In the genomic region with DNA sequence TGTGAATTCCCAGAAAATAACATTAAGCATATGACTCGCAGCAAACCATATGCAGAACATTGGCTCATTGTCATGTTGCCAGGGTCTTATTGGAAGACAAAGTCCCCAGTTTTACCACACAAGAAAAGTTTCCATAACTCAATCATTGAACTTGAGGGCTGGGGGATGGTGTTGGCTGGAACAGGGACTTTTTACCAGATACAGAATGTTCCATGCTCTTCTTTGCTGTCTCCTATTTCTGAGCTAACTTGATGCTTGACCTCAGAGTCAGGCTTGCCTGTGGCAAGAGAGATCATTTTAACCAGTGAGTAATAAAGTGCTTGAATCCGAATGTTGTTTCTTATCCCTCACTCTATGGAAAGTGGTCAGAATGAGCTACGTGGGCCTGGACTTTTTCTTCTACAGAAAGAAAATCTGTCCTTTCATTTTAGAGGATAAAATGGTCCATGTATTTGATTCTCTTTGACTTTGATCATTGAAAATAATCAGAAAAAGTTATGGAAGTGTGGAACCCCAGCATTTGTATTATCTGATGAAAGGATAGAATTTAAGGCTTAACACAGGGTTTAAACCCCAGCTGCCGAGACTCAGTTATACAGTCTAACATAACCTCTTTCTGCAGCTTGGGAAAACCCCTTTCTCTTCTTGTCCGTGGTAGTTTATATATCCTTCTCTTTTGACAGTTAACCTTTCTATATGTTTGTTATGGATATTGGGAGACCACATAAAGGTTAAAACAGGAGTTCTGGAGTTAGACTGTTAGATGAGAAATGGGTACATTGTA, we compare ENCODE assay signal across 1 cellular context.
TF ChIP-seq lines count a peak whose summit lies in the region.

No MANE protein-coding gene starts in this region.

TF ChIP-seq in WTC11, 78 proteins besides CTCF, POLR2A, EP300 and RAD21 (continued from another document):
- TF ChIP-seq, protein P1, sequence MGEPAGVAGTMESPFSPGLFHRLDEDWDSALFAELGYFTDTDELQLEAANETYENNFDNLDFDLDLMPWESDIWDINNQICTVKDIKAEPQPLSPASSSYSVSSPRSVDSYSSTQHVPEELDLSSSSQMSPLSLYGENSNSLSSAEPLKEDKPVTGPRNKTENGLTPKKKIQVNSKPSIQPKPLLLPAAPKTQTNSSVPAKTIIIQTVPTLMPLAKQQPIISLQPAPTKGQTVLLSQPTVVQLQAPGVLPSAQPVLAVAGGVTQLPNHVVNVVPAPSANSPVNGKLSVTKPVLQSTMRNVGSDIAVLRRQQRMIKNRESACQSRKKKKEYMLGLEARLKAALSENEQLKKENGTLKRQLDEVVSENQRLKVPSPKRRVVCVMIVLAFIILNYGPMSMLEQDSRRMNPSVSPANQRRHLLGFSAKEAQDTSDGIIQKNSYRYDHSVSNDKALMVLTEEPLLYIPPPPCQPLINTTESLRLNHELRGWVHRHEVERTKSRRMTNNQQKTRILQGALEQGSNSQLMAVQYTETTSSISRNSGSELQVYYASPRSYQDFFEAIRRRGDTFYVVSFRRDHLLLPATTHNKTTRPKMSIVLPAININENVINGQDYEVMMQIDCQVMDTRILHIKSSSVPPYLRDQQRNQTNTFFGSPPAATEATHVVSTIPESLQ (CRISPR knock-in tag; IDR thresholded peaks at IDR 0.05), result no peak
- no peak for TF ChIP-seq ZNF423 (CRISPR knock-in tag; IDR thresholded peaks at IDR 0.05)
- TF ChIP-seq ZNF138 (CRISPR knock-in tag; conservative IDR thresholded peaks at IDR 0.05), result no peak
